In the genomic region with DNA sequence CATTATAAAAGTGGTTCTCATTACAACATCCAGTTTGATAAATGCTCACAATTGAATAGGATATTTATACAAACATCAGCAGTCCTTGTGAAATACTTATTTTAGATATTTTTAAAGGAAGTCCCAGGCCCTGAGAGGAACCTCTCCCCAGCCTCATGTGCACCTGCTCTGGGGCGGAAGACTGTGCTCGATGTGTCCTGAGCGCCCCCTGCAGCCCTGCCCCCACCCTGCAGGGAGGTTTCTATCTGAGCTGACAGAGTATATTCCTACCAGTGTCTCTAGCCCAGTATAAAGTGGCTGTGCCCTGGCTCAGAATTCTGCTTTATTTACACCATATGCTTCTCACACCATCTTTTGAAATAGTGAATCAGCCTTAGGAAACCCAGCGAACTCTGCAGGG, we compare ENCODE assay signal across 9 cellular contexts.
DNase-seq lines count a peak whose midpoint lies in the region; ATAC-seq lines count a peak whose summit lies in the region.
"Had no signal": no experiment of that assay in that cellular context is flagged by ENCODE, and none has a peak within 500 bp of the region (broad histone marks: within the 10 kb centered on the region; RNA-seq: fewer than 3 reads in every experiment).

No MANE protein-coding gene starts in this region.

- no peaks in the 10 kb centered on the region for H3K36me3 Mint-ChIP-seq in activated CD8-positive, alpha-beta T cell treated with anti-CD3 and anti-CD28 coated beads, Interleukin-2, amount 10 ng/mL, durations not matched to agents 7 days and 5 days (ENCODE audit: low read depth)

- H3K27me3 Mint-ChIP-seq in activated CD8-positive, alpha-beta T cell treated with anti-CD3 and anti-CD28 coated beads, Interleukin-2, amount 10 ng/mL, durations not matched to agents 7 days and 5 days (ENCODE audit: low read depth): peaks cover 15% of the 10 kb centered on the region

- H3K27ac ChIP-seq in KOPT-K1 (ENCODE audit: low read depth, low read length, poor library complexity, severe bottlenecking): peak overlapping the region; percentile 67

- no peak overlapping the region for H3K4me3 Mint-ChIP-seq in activated CD8-positive, alpha-beta T cell treated with anti-CD3 and anti-CD28 coated beads, Interleukin-2, amount 10 ng/mL, durations not matched to agents 7 days and 5 days
- H3K4me3 Mint-ChIP-seq: nephron had no signal

- DNase-seq in SKM-1 treated with dmso at 0.1 percent for 144 hours (lab: John Stamatoyannopoulos, UW; ENCODE audit: unreplicated experiment) (peak; percentile 0), SKM-1 (lab: John Stamatoyannopoulos, UW; ENCODE audit: unreplicated experiment) (no peak), NCI-H2227 (lab: John Stamatoyannopoulos, UW; ENCODE audit: unreplicated experiment) (no peak), NCI-H69 (lab: John Stamatoyannopoulos, UW) (no peak), AG08396 (ENCODE audit: low spot score) (no peak)
- DNase-seq in activated CD8-positive, alpha-beta T cell treated with anti-CD3 and anti-CD28 coated beads, Interleukin-2, amount 10 ng/mL, durations not matched to agents 7 days and 5 days: peak; percentile 62
- DNase-seq in stimulated activated CD4-positive, alpha-beta T cell treated with anti-CD3 and anti-CD28 coated beads, Interleukin-2, amount 100 ng/mL, for 24 hours: peak; percentile 44 to 52

- H3K36me3 ChIP-seq in KOPT-K1 (ENCODE audit: insufficient read depth, low read length): no peaks in the 10 kb centered on the region

- no peaks in the 10 kb centered on the region for H3K9me3 Mint-ChIP-seq in activated CD8-positive, alpha-beta T cell treated with anti-CD3 and anti-CD28 coated beads, Interleukin-2, amount 10 ng/mL, durations not matched to agents 7 days and 5 days (ENCODE audit: insufficient read depth)

- no peak for ATAC-seq in activated CD8-positive, alpha-beta T cell treated with anti-CD3 and anti-CD28 coated beads, Interleukin-2, amount 10 ng/mL, durations not matched to agents 7 days and 5 days

- H3K27ac Mint-ChIP-seq in activated CD8-positive, alpha-beta T cell treated with anti-CD3 and anti-CD28 coated beads, Interleukin-2, amount 10 ng/mL, durations not matched to agents 7 days and 5 days: no peak overlapping the region
- H3K27ac Mint-ChIP-seq: nephron had no signal

- no peaks in the 10 kb centered on the region for H3K9me3 ChIP-seq in KOPT-K1 (ENCODE audit: insufficient read depth, low read length, poor library complexity, severe bottlenecking)

- POLR2A ChIA-PET in activated CD8-positive, alpha-beta T cell treated with anti-CD3 and anti-CD28 coated beads, Interleukin-2, amount 10 ng/mL, durations not matched to agents 7 days and 5 days (lab: Charles Lee): interaction anchor here (0.9 kb wide), 1 partner anchor 45 kb away, joined by 3 read pairs; no protein-coding TSS in a partner anchor

- CTCF ChIA-PET in activated CD8-positive, alpha-beta T cell treated with anti-CD3 and anti-CD28 coated beads, Interleukin-2, amount 10 ng/mL, durations not matched to agents 7 days and 5 days (lab: Charles Lee): interaction anchor here (0.6 to 9.5 kb wide), 8 partner anchors 17 to 116 kb away, joined by 3 to 193 read pairs (median 4); no protein-coding TSS in a partner anchor

- peaks cover 29% of the 10 kb centered on the region for H3K4me1 Mint-ChIP-seq in activated CD8-positive, alpha-beta T cell treated with anti-CD3 and anti-CD28 coated beads, Interleukin-2, amount 10 ng/mL, durations not matched to agents 7 days and 5 days (ENCODE audit: low read depth)
- H3K4me1 Mint-ChIP-seq: nephron had no signal

Comparison
In these comparisons a context has a peak if more than half of its experiments do, and no peak if none do; other contexts are left out.
1. DNase-seq: peak in SKM-1 treated with dmso at 0.1 percent for 144 hours (single experiment), activated CD8-positive, alpha-beta T cell treated with anti-CD3 and anti-CD28 coated beads, Interleukin-2, amount 10 ng/mL, durations not matched to agents 7 days and 5 days (single experiment) and stimulated activated CD4-positive, alpha-beta T cell treated with anti-CD3 and anti-CD28 coated beads, Interleukin-2, amount 100 ng/mL, for 24 hours (2 of 2); none in SKM-1 (single experiment), NCI-H2227 (single experiment), NCI-H69 (single experiment) and AG08396 (single experiment).